30 cellular contexts compared by ENCODE assay signal in genomic region chr6:136343700-136344099, GRCh38.
"Had no signal": no experiment of that assay in that cellular context is flagged by ENCODE, and none has a peak within 500 bp of the region (broad histone marks: within the 10 kb centered on the region; RNA-seq: fewer than 3 reads in every experiment).

No MANE protein-coding gene starts in this region.

- H3K4me3 Mint-ChIP-seq: activated CD4-positive, alpha-beta T cell treated with anti-CD3 and anti-CD28 coated beads, Interleukin-2, amount 10 ng/mL, durations not matched to agents 24 days and 14 days; activated CD8-positive, alpha-beta T cell treated with anti-CD3 and anti-CD28 coated beads for 36 hours; activated naive CD8-positive, alpha-beta T cell treated with anti-CD3 and anti-CD28 coated beads for 36 hours; activated T-cell treated with anti-CD3 and anti-CD28 coated beads, Interleukin-2, amount 50 U/mL, for 72 hours; activated T-helper 17 cell treated with anti-CD3 and anti-CD28 coated beads, Interleukin-2, amount 50 U/mL, for 72 hours; T-helper 1 cell treated with Interleukin-12 subunit alpha and Interleukin-12 subunit beta and Interleukin-4 antibody, amounts not matched to agents 30 μg/mL and 1 μg/mL, for 36 hours; T-helper 2 cell treated with Interferon-gamma antibody and Interleukin-4, amounts not matched to agents 5 μg/mL and 100 μg/mL, for 36 hours had no signal

- H3K9me3 ChIP-seq: MG63, SJCRH30, SK-N-SH had no signal

- H3K9me3 Mint-ChIP-seq: activated CD4-positive, alpha-beta T cell treated with anti-CD3 and anti-CD28 coated beads, Interleukin-2, amount 10 ng/mL, durations not matched to agents 24 days and 14 days; activated CD8-positive, alpha-beta T cell treated with anti-CD3 and anti-CD28 coated beads for 36 hours; activated naive CD8-positive, alpha-beta T cell treated with anti-CD3 and anti-CD28 coated beads for 36 hours; activated T-cell treated with anti-CD3 and anti-CD28 coated beads, Interleukin-2, amount 50 U/mL, for 72 hours; activated T-helper 17 cell treated with anti-CD3 and anti-CD28 coated beads, Interleukin-2, amount 50 U/mL, for 72 hours; T-helper 1 cell treated with Interleukin-12 subunit alpha and Interleukin-12 subunit beta and Interleukin-4 antibody, amounts not matched to agents 30 μg/mL and 1 μg/mL, for 36 hours; T-helper 2 cell treated with Interferon-gamma antibody and Interleukin-4, amounts not matched to agents 5 μg/mL and 100 μg/mL, for 36 hours had no signal

- H3K4me1 Mint-ChIP-seq: activated CD4-positive, alpha-beta T cell treated with anti-CD3 and anti-CD28 coated beads, Interleukin-2, amount 10 ng/mL, durations not matched to agents 24 days and 14 days; activated naive CD8-positive, alpha-beta T cell treated with anti-CD3 and anti-CD28 coated beads for 36 hours; activated T-helper 17 cell treated with anti-CD3 and anti-CD28 coated beads, Interleukin-2, amount 50 U/mL, for 72 hours had no signal

- H3K27me3 Mint-ChIP-seq: activated CD8-positive, alpha-beta T cell treated with anti-CD3 and anti-CD28 coated beads for 36 hours; activated naive CD8-positive, alpha-beta T cell treated with anti-CD3 and anti-CD28 coated beads for 36 hours; activated T-helper 17 cell treated with anti-CD3 and anti-CD28 coated beads, Interleukin-2, amount 50 U/mL, for 72 hours had no signal

- H3K9me2 ChIP-seq: SK-N-SH had no signal

- H3K27ac ChIP-seq: brain microvascular endothelial cell, SJCRH30 had no signal

- ATAC-seq: activated CD8-positive, alpha-beta T cell treated with anti-CD3 and anti-CD28 coated beads for 36 hours; activated T-cell treated with anti-CD3 and anti-CD28 coated beads, Interleukin-2, amount 50 U/mL, for 72 hours; activated T-helper 17 cell treated with anti-CD3 and anti-CD28 coated beads, Interleukin-2, amount 50 U/mL, for 72 hours had no signal

- H3K9ac ChIP-seq: SK-N-SH had no signal

- H3K27ac Mint-ChIP-seq: activated CD4-positive, alpha-beta T cell treated with anti-CD3 and anti-CD28 coated beads, Interleukin-2, amount 10 ng/mL, durations not matched to agents 24 days and 14 days; activated CD8-positive, alpha-beta T cell treated with anti-CD3 and anti-CD28 coated beads for 36 hours; activated naive CD8-positive, alpha-beta T cell treated with anti-CD3 and anti-CD28 coated beads for 36 hours; activated T-cell treated with anti-CD3 and anti-CD28 coated beads, Interleukin-2, amount 50 U/mL, for 72 hours; activated T-helper 17 cell treated with anti-CD3 and anti-CD28 coated beads, Interleukin-2, amount 50 U/mL, for 72 hours; T-helper 1 cell treated with Interleukin-12 subunit alpha and Interleukin-12 subunit beta and Interleukin-4 antibody, amounts not matched to agents 30 μg/mL and 1 μg/mL, for 36 hours; T-helper 2 cell treated with Interferon-gamma antibody and Interleukin-4, amounts not matched to agents 5 μg/mL and 100 μg/mL, for 36 hours had no signal

- H3K27me3 ChIP-seq: brain microvascular endothelial cell, MG63, SJCRH30 had no signal

- DNase-seq: activated CD4-positive, alpha-beta T cell treated with anti-CD3 and anti-CD28 coated beads, Interleukin-2, amount 10 ng/mL, durations not matched to agents 24 days and 14 days; activated CD4-positive, alpha-beta T cell treated with anti-CD3 and anti-CD28 coated beads, Interleukin-2, amount 50 U/mL, for 4 hours; activated CD8-positive, alpha-beta T cell treated with anti-CD3 and anti-CD28 coated beads for 36 hours; activated effector memory CD4-positive, alpha-beta T cell treated with anti-CD3 and anti-CD28 coated beads, Interleukin-2, amount 50 U/mL, for 16 hours; activated naive CD4-positive, alpha-beta T cell; activated naive CD4-positive, alpha-beta T cell treated with anti-CD3 and anti-CD28 coated beads, Interleukin-2, amount 50 U/mL, for 16 hours; activated naive CD8-positive, alpha-beta T cell treated with anti-CD3 and anti-CD28 coated beads for 36 hours; activated T-cell treated with anti-CD3 and anti-CD28 coated beads, Interleukin-2, amount 50 U/mL, for 1 hour; activated T-cell treated with anti-CD3 and anti-CD28 coated beads, Interleukin-2, amount 50 U/mL, for 72 hours; aorta; central memory CD4-positive, alpha-beta T cell; Karpas-422; MG63; NCI-H1048; NCI-H1105 treated with DMSO at 0.1 percent for 48 hours; NCI-H1436; NCI-H1694; NCI-H1930; NCI-H2081 treated with DMSO at 0.1 percent for 48 hours; NCI-H226; NCI-H446 treated with DMSO at 0.1 percent for 48 hours; NCI-H748 treated with DMSO at 0.1 percent for 48 hours; NK-92 treated with Interleukin-12 subunit alpha and Interleukin-12 subunit beta, amount 100 ng/mL, for 24 hours; SHP77; SK-N-SH had no signal

- H3K4me1 ChIP-seq: SJCRH30 had no signal

- H3K36me3 ChIP-seq: brain microvascular endothelial cell, MG63, SJCRH30 had no signal

- H3K36me3 Mint-ChIP-seq: activated naive CD8-positive, alpha-beta T cell treated with anti-CD3 and anti-CD28 coated beads for 36 hours had no signal

- H3K4me3 ChIP-seq: MG63, SJCRH30 had no signal
